ENCODE assay signal across 1 cellular context in the genomic region with DNA sequence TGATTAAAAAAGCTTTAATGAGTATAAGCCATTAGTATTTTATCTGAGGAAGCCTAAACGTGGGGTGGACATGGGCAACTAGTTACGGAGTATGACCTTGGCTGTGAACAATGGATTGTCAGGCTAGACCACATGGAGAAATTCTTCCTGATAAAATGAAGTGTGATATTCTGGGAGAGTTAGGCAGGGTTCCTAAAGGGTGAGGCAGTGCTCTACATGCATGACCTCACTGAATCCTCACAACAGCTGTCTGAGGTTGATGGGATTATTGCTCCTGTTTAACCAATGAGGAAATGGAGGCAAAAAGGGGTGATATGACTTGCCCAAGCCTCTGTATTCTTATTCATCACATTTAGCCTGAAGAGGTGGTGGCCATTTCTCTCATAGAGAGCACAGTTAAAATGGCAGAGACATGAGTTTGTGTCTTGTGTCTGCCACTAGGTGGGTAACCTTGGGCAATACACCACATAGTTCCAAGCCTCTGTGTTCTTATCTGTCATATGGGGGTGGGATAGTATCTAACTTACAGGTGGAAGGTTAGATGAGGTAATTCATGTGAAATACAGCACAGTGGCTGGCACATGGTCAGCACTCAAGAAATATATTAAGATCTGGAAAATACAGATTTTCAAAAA.
TF ChIP-seq lines count a peak whose summit lies in the region.

No MANE protein-coding gene starts in this region.

TF ChIP-seq in IMR-90, 13 proteins besides CTCF, POLR2A, EP300 and RAD21 (continued from another document):
- no peak for TF ChIP-seq MXI1 (IDR thresholded peaks at IDR 0.05; ENCODE audit: borderline replicate concordance, low read depth, low read length)
- TF ChIP-seq NFE2L2 (IDR thresholded peaks at IDR 0.05; ENCODE audit: low read depth, low read length) = no peak
- TF ChIP-seq RCOR1 (IDR thresholded peaks at IDR 0.05; ENCODE audit: insufficient replicate concordance, low read length) = no peak
- no peak for TF ChIP-seq CHD1 (IDR thresholded peaks at IDR 0.05; ENCODE audit: low read depth, low read length)
- no peak for TF ChIP-seq BHLHE40 (IDR thresholded peaks at IDR 0.05; ENCODE audit: low read depth, low read length)
- no peak for TF ChIP-seq USF2 (IDR thresholded peaks at IDR 0.05; ENCODE audit: low read depth, low read length)
- TF ChIP-seq, protein P1, sequence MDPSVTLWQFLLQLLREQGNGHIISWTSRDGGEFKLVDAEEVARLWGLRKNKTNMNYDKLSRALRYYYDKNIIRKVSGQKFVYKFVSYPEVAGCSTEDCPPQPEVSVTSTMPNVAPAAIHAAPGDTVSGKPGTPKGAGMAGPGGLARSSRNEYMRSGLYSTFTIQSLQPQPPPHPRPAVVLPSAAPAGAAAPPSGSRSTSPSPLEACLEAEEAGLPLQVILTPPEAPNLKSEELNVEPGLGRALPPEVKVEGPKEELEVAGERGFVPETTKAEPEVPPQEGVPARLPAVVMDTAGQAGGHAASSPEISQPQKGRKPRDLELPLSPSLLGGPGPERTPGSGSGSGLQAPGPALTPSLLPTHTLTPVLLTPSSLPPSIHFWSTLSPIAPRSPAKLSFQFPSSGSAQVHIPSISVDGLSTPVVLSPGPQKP (IDR thresholded peaks at IDR 0.05; ENCODE audit: borderline replicate concordance, low read depth, low read length) = no peak
